In the genomic region with DNA sequence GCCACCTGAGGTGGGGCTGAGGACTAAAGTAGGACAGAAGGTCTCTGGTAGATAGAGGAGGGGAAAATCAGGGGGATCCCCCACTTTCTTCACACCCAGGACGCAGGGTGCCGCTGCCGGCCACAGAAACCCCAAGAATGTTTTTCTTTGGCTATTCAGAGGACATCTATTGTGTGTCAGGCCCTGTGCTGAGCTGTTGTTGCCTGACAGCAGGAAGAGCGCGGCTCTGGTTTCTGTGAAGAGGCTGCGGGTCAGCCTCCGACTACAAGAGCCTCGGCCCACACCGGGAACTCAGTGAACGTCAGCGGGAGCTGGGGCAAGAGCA, we compare ENCODE assay signal across 8 cellular contexts.
DNase-seq lines count a peak whose midpoint lies in the region; ATAC-seq and FAIRE-seq lines count a peak whose summit lies in the region.

No MANE protein-coding gene starts in this region.

- FAIRE-seq in RCC 7860 (lab: Jason Lieb, UNC) = no peak

- H3K27me3 ChIP-seq in layer of hippocampus (ENCODE audit: control insufficient read depth, insufficient read depth, low read length) = no peaks in the 10 kb centered on the region

- peak overlapping the region; percentile 100 for H3K27ac ChIP-seq in layer of hippocampus (ENCODE audit: low read depth, low read length)

- ATAC-seq in HG02763 (IDR thresholded peaks at IDR 0.05; ENCODE audit: unreplicated experiment) = peak; percentile 30

- DNase-seq in NCI-H146 (lab: John Stamatoyannopoulos, UW) (peak; percentile 59), NCI-H146 treated with DMSO at 0.1 percent for 48 hours (lab: John Stamatoyannopoulos, UW; ENCODE audit: unreplicated experiment) (no peak), RCC 7860 (ENCODE audit: low spot score) (peak; percentile 22), astrocyte of the hippocampus (ENCODE audit: low read depth, low spot score) (peak; percentile 78), DMS114 treated with DMSO at 0.1 percent for 48 hours (lab: John Stamatoyannopoulos, UW; ENCODE audit: unreplicated experiment) (no peak)
- DNase-seq in stimulated activated CD8-positive, alpha-beta memory T cell treated with anti-CD3 and anti-CD28 coated beads, Interleukin-2, amount 100 ng/mL, for 48 hours (ENCODE audit: low read depth in 2 of 2) = peak; percentile 65 to 68

Comparison
In these comparisons a context has a peak if more than half of its experiments do, and no peak if none do; other contexts are left out.
1. DNase-seq: peak in NCI-H146 (single experiment), RCC 7860 (single experiment), astrocyte of the hippocampus (single experiment) and stimulated activated CD8-positive, alpha-beta memory T cell treated with anti-CD3 and anti-CD28 coated beads, Interleukin-2, amount 100 ng/mL, for 48 hours (2 of 2); none in NCI-H146 treated with DMSO at 0.1 percent for 48 hours (single experiment) and DMS114 treated with DMSO at 0.1 percent for 48 hours (single experiment).